ENCODE assay signal across 17 cellular contexts in the genomic region with DNA sequence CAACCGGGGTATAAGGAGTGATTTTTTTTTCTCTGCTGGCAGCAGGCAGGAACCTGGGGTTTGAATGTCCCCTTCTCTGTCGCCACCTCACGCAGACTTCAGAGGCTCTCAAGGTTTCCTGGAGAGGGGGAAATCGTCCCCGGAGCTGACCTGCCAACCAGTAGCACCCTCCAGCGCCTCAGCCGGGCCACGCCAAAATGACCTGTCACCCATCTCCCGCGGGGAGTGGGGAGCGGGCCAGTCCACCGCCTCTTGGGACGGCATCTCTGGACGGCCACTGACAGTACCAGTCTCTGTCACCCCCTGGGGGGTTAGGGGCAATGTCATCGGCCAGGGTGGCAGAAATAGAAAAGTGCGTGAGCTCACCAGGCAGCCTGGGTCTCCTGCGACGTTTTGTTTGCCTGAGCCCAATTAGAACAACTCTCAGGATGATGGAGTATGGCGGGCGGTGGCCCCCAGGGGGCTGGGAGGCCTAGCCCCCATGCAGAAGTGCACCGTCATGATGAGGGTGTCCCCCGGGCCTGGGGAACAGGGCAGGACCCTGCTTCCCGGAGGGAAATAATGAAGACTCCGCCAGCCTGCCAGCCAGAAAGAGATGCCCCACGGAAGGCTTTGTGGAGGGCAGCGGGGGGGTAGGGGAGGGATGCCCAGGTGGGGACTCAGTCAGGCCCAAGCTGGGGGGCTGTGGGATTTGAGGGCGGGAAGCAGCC. TPM values are rescaled to one million over a fixed set of nuclear protein-coding genes. Genes with fewer than 3 reads are reported as not detected.
DNase-seq lines count a peak whose midpoint lies in the region; ATAC-seq, FAIRE-seq and TF ChIP-seq lines count a peak whose summit lies in the region.
"Had no signal": no experiment of that assay in that cellular context is flagged by ENCODE, and none has a peak within 500 bp of the region (broad histone marks: within the 10 kb centered on the region; RNA-seq: fewer than 3 reads in every experiment).

No MANE protein-coding gene starts in this region.

- H3K9me3 Mint-ChIP-seq in natural killer cell: peaks cover 0 to 2% of the 10 kb centered on the region in 2 donors
- peaks cover 3% of the 10 kb centered on the region for H3K9me3 Mint-ChIP-seq in natural killer cell treated with Interleukin-12 subunit alpha and Interleukin-12 subunit beta and Interleukin-15 and Interleukin-18, amount 100 ng/mL, for 72 hours
- no peaks in the 10 kb centered on the region for H3K9me3 Mint-ChIP-seq in astrocyte (ENCODE audit: unreplicated experiment)
- H3K9me3 Mint-ChIP-seq: activated naive CD4-positive, alpha-beta T cell treated with anti-CD3 and anti-CD28 coated beads for 36 hours had no signal

- no peak overlapping the region for H3K4me3 ChIP-seq in astrocyte (ENCODE audit: insufficient read depth, low read depth, low read length)
- H3K4me3 ChIP-seq: A549, right lobe of liver had no signal

- no peak overlapping the region for H3K27ac ChIP-seq in astrocyte (ENCODE audit: low read depth, low read length)
- H3K27ac ChIP-seq: right lobe of liver had no signal

- H3K4me1 Mint-ChIP-seq in natural killer cell (peaks cover 14 to 20% of the 10 kb centered on the region in 2 donors), astrocyte (ENCODE audit: low read depth, unreplicated experiment) (peaks cover 4% of the 10 kb centered on the region)
- H3K4me1 Mint-ChIP-seq in natural killer cell treated with Interleukin-12 subunit alpha and Interleukin-12 subunit beta and Interleukin-15 and Interleukin-18, amount 100 ng/mL, for 72 hours (ENCODE audit: low read depth in 2 of 2): peaks cover 15 to 23% of the 10 kb centered on the region in 2 donors

- H3K27me3 ChIP-seq in astrocyte (ENCODE audit: insufficient read depth, low read length): peaks cover 12% of the 10 kb centered on the region

- peaks cover 30% of the 10 kb centered on the region for H3K79me2 ChIP-seq in astrocyte (ENCODE audit: insufficient read depth, low read length)

- TF ChIP-seq CTCF in natural killer cell (IDR thresholded peaks at IDR 0.05): no peak
- no peak for TF ChIP-seq CTCF in astrocyte (IDR thresholded peaks at IDR 0.05; ENCODE audit: insufficient read depth, low read depth, low read length)

- no peaks in the 10 kb centered on the region for H3K36me3 Mint-ChIP-seq in natural killer cell
- no peaks in the 10 kb centered on the region for H3K36me3 Mint-ChIP-seq in natural killer cell treated with Interleukin-12 subunit alpha and Interleukin-12 subunit beta and Interleukin-15 and Interleukin-18, amount 100 ng/mL, for 72 hours
- H3K36me3 Mint-ChIP-seq in astrocyte (ENCODE audit: low read depth, unreplicated experiment): no peaks in the 10 kb centered on the region

- H3K9me3 ChIP-seq in astrocyte (ENCODE audit: insufficient read depth, low read depth, low read length): no peaks in the 10 kb centered on the region
- H3K9me3 ChIP-seq: A549, right lobe of liver had no signal

- peak overlapping the region; percentile 25 for H3K4me3 Mint-ChIP-seq in natural killer cell
- no peak overlapping the region for H3K4me3 Mint-ChIP-seq in natural killer cell treated with Interleukin-12 subunit alpha and Interleukin-12 subunit beta and Interleukin-15 and Interleukin-18, amount 100 ng/mL, for 72 hours
- H3K4me3 Mint-ChIP-seq in astrocyte (ENCODE audit: unreplicated experiment): no peak overlapping the region

- H3K36me3 ChIP-seq in astrocyte (ENCODE audit: insufficient read depth, low read length): no peaks in the 10 kb centered on the region
- H3K36me3 ChIP-seq: right lobe of liver had no signal

- no peak overlapping the region for H3K9ac ChIP-seq in astrocyte (ENCODE audit: low read length)

- H3K27me3 Mint-ChIP-seq in natural killer cell (ENCODE audit: low read depth in 2 of 2) (peaks cover 33 to 49% of the 10 kb centered on the region in 2 donors), astrocyte (ENCODE audit: low read depth, unreplicated experiment) (peaks cover 23% of the 10 kb centered on the region)
- peaks cover 38 to 47% of the 10 kb centered on the region in 2 donors for H3K27me3 Mint-ChIP-seq in natural killer cell treated with Interleukin-12 subunit alpha and Interleukin-12 subunit beta and Interleukin-15 and Interleukin-18, amount 100 ng/mL, for 72 hours

- H4K20me1 ChIP-seq in astrocyte (ENCODE audit: insufficient read depth, low read length): peaks cover 60% of the 10 kb centered on the region

- peak overlapping the region; percentile 89 for H3K4me2 ChIP-seq in astrocyte (ENCODE audit: low read length)

- intact Hi-C loops in natural killer cell (cut with micrococcal nuclease): no loop called here

- no peak for ATAC-seq in natural killer cell
- no peak for ATAC-seq in natural killer cell treated with Interleukin-12 subunit alpha and Interleukin-12 subunit beta and Interleukin-15 and Interleukin-18, amount 100 ng/mL, for 72 hours
- ATAC-seq in HG03439 (IDR thresholded peaks at IDR 0.05; ENCODE audit: unreplicated experiment): no peak
- ATAC-seq: A549, right lobe of liver had no signal

- H2AFZ ChIP-seq in astrocyte (ENCODE audit: low read depth, low read length): no peak overlapping the region

- DNase-seq in natural killer cell (no peak), astrocyte (ENCODE audit: low read depth) (no peak), islet precursor cell (peak; percentile 52), NCI-H446 treated with DMSO at 0.1 percent for 48 hours (lab: John Stamatoyannopoulos, UW) (no peak), NCI-H526 treated with DMSO at 0.1 percent for 48 hours (lab: John Stamatoyannopoulos, UW) (no peak), iPS-NIHi11 (ENCODE audit: low spot score) (no peak)
- DNase-seq in natural killer cell treated with Interleukin-12 subunit alpha and Interleukin-12 subunit beta and Interleukin-15 and Interleukin-18, amount 100 ng/mL, for 72 hours (ENCODE audit: low spot score): no peak
- DNase-seq: activated CD4-positive, alpha-beta T cell treated with anti-CD3 and anti-CD28 coated beads, Interleukin-2, amount 50 U/mL, for 1 hour; IMR-90; right lobe of liver; stimulated activated naive CD4-positive, alpha-beta T cell treated with Interleukin-2 at 50 U/mL for 16 hours; SW 1271; trophoblast cell had no signal

- no peak for FAIRE-seq in astrocyte (lab: Jason Lieb, UNC)
- FAIRE-seq: A549 had no signal

- peaks cover 10% of the 10 kb centered on the region for H3K4me1 ChIP-seq in astrocyte (ENCODE audit: insufficient read depth, low read length)

- H3K27ac Mint-ChIP-seq in natural killer cell (no peak overlapping the region), astrocyte (ENCODE audit: unreplicated experiment) (no peak overlapping the region)
- H3K27ac Mint-ChIP-seq in natural killer cell treated with Interleukin-12 subunit alpha and Interleukin-12 subunit beta and Interleukin-15 and Interleukin-18, amount 100 ng/mL, for 72 hours: no peak overlapping the region
- H3K27ac Mint-ChIP-seq: activated naive CD4-positive, alpha-beta T cell treated with anti-CD3 and anti-CD28 coated beads for 36 hours; CD14-positive monocyte had no signal

RNA-seq across cellular contexts. Expression of gene PTPRS, which starts 2.6 kb away (rescaled TPM):
- total RNA-seq in natural killer cell (under 1 TPM; 0.47 to 0.73 (median 0.61) TPM), astrocyte (125 and 142 TPM in 2 replicates)
- under 1 TPM; 0.17 to 0.33 TPM for total RNA-seq in natural killer cell treated with Interleukin-12 subunit alpha and Interleukin-12 subunit beta and Interleukin-15 and Interleukin-18, amount 100 ng/mL, for 72 hours

Comparison
In these comparisons a context has a peak if more than half of its experiments do, and no peak if none do; other contexts are left out.
1. RNA of gene PTPRS, which starts 2.6 kb away (total RNA-seq): 125 to 142 TPM in astrocyte; 0.47 to 0.73 TPM in natural killer cell and 0.17 to 0.33 TPM in natural killer cell treated with Interleukin-12 subunit alpha and Interleukin-12 subunit beta and Interleukin-15 and Interleukin-18, amount 100 ng/mL, for 72 hours; every median in the first group is over 10 times any median in the second.